ENCODE assay signal across 8 cellular contexts in genomic region chr10:30812018-30812851, GRCh38.
A peak's percentile ranks its signal among the peaks of the same experiment; 100 is the strongest.
DNase-seq lines count a peak whose midpoint lies in the region; ATAC-seq and TF ChIP-seq lines count a peak whose summit lies in the region.

No MANE protein-coding gene starts in this region.

- H3K27ac Mint-ChIP-seq in natural killer cell treated with Interleukin-12 subunit alpha and Interleukin-12 subunit beta and Interleukin-15 and Interleukin-18, amount 100 ng/mL, for 72 hours, result no peak overlapping the region

- H3K4me1 Mint-ChIP-seq in natural killer cell treated with Interleukin-12 subunit alpha and Interleukin-12 subunit beta and Interleukin-15 and Interleukin-18, amount 100 ng/mL, for 72 hours (ENCODE audit: low read depth in 2 of 2), result peaks cover 0 to 17% of the 10 kb centered on the region in 2 donors

- H3K79me2 ChIP-seq in mammary epithelial cell (ENCODE audit: insufficient read depth, low read length), result no peaks in the 10 kb centered on the region

- H3K4me1 ChIP-seq in breast epithelium (no peaks in the 10 kb centered on the region), mammary epithelial cell (ENCODE audit: insufficient read depth, low read length) (peaks cover 10% of the 10 kb centered on the region), mucosa of descending colon (ENCODE audit: low read depth) (peaks cover 2% of the 10 kb centered on the region), aorta (ENCODE audit: control insufficient read depth in 1 of 2, insufficient read depth in 2 of 2, low read length in 2 of 2) (peaks cover 6% of the 10 kb centered on the region in 2 donors)

- H3K4me3 ChIP-seq in breast epithelium (peak overlapping the region in 2 of 3 donors; percentile 15 to 41), mammary epithelial cell (replicated peaks in 1 of 3; ENCODE audit: insufficient read depth in 1 of 3, low read depth in 2 of 3, low read length in 3 of 3) (no peak overlapping the region), mucosa of descending colon (no peak overlapping the region), aorta (ENCODE audit: low read length in 2 of 2) (no peak overlapping the region)

- H3K36me3 Mint-ChIP-seq in natural killer cell treated with Interleukin-12 subunit alpha and Interleukin-12 subunit beta and Interleukin-15 and Interleukin-18, amount 100 ng/mL, for 72 hours, result no peaks in the 10 kb centered on the region

- H3K27ac ChIP-seq in breast epithelium, result peak overlapping the region; percentile 61 to 84
- H3K27ac ChIP-seq in mammary epithelial cell (ENCODE audit: insufficient read depth, low read depth, low read length), result no peak overlapping the region
- peak overlapping the region; percentile 26 for H3K27ac ChIP-seq in caudate nucleus (ENCODE audit: low read depth, low read length)
- H3K27ac ChIP-seq in aorta (ENCODE audit: low read depth in 1 of 2, low read length in 2 of 2), result peak overlapping the region; percentile 30 to 85

- no peak overlapping the region for H3K9ac ChIP-seq in mammary epithelial cell (ENCODE audit: insufficient read depth, low read length)

- no peaks in the 10 kb centered on the region for H3K36me3 ChIP-seq in breast epithelium
- no peaks in the 10 kb centered on the region for H3K36me3 ChIP-seq in mammary epithelial cell (ENCODE audit: insufficient read depth, low read length)
- H3K36me3 ChIP-seq in mucosa of descending colon (ENCODE audit: low read depth), result no peaks in the 10 kb centered on the region
- H3K36me3 ChIP-seq in aorta (ENCODE audit: control insufficient read depth in 1 of 2, insufficient read depth in 2 of 2, low read length in 1 of 2), result no peaks in the 10 kb centered on the region

- H4K20me1 ChIP-seq in mammary epithelial cell (ENCODE audit: insufficient read depth, low read length), result no peaks in the 10 kb centered on the region

- ATAC-seq in mucosa of descending colon (peak; percentile 50), aorta (ENCODE audit: low FRiP score) (peak; percentile 83)
- no peak for ATAC-seq in natural killer cell treated with Interleukin-12 subunit alpha and Interleukin-12 subunit beta and Interleukin-15 and Interleukin-18, amount 100 ng/mL, for 72 hours

- CTCF ChIA-PET in mammary epithelial cell (lab: Charles Lee; ENCODE audit: low non-redundant PET), result no interaction called here

- H3K9me3 ChIP-seq in breast epithelium (no peaks in the 10 kb centered on the region), mammary epithelial cell (replicated peaks; ENCODE audit: insufficient read depth, low read length) (no peaks in the 10 kb centered on the region), mucosa of descending colon (no peaks in the 10 kb centered on the region), aorta (ENCODE audit: control insufficient read depth, low read length) (no peaks in the 10 kb centered on the region)

- no TSS peak for BruUV-seq in mammary epithelial cell (replicated peaks; lab: Mats Ljungman, UMichigan)

- intact Hi-C loops in breast epithelium (cut with DNase I; ENCODE audit: low total_unique reads), result no loop called here
- intact Hi-C loops in mammary epithelial cell (cut with micrococcal nuclease), result no loop called here
- intact Hi-C loops in mucosa of descending colon (cut with DNase I, micrococcal nuclease), result no loop called here
- intact Hi-C loops in aorta (cut with DNase I), result loop anchor here in 1 of 2 donors (10.0 kb wide), 1 partner anchor 163 kb away; no protein-coding TSS in a partner anchor

- 72% methylated on average over 12 of the region's 16 CpGs for WGBS in mammary epithelial cell (ENCODE audit: low coverage, missing lambda C conversion rate)
- 3 to 5% methylated on average over 16 of the region's 16 CpGs for WGBS in aorta, 2 donors

- no peak overlapping the region for H3K4me2 ChIP-seq in mammary epithelial cell (ENCODE audit: insufficient read depth, low read depth, low read length)

- dilution Hi-C loops in mammary epithelial cell (cut with HindIII; ENCODE audit: low sequenced_read_pairs), result no loop called here

- TF ChIP-seq CTCF in breast epithelium (IDR thresholded peaks at IDR 0.05), result no peak
- TF ChIP-seq CTCF in mammary epithelial cell (conservative IDR thresholded peaks at IDR 0.05 in 1 of 2, IDR thresholded peaks at IDR 0.05 in 1 of 2; ENCODE audit: extremely low read depth in 1 of 2, insufficient read depth in 1 of 2, low read depth in 1 of 2, low read length in 2 of 2), result no peak
- no peak for TF ChIP-seq CTCF in mucosa of descending colon (IDR thresholded peaks at IDR 0.05)

- in situ Hi-C loops in mammary epithelial cell (cut with MboI; ENCODE audit: low sequenced_read_pairs in 2 of 2), result no loop called here

- H3K9me3 Mint-ChIP-seq in natural killer cell treated with Interleukin-12 subunit alpha and Interleukin-12 subunit beta and Interleukin-15 and Interleukin-18, amount 100 ng/mL, for 72 hours, result no peaks in the 10 kb centered on the region

- no peak for TF ChIP-seq POLR2A in breast epithelium (IDR thresholded peaks at IDR 0.05)

- H3K27me3 Mint-ChIP-seq in natural killer cell treated with Interleukin-12 subunit alpha and Interleukin-12 subunit beta and Interleukin-15 and Interleukin-18, amount 100 ng/mL, for 72 hours, result peaks cover 0 to 2% of the 10 kb centered on the region in 2 donors

- H3K27me3 ChIP-seq in breast epithelium (no peaks in the 10 kb centered on the region), mammary epithelial cell (ENCODE audit: insufficient read depth, low read length) (no peaks in the 10 kb centered on the region), aorta (ENCODE audit: control insufficient read depth in 1 of 2, insufficient read depth in 2 of 2, low read length in 1 of 2) (no peaks in the 10 kb centered on the region)

- peak in 1 of 2 donors; percentile 21 for DNase-seq in breast epithelium (ENCODE audit: low spot score in 2 of 2)
- DNase-seq in mammary epithelial cell, result no peak
- DNase-seq in caudate nucleus (lab: John Stamatoyannopoulos, UW), result peak in 13 of 61 donors; percentile 5 to 62 (median 19)
- peak in 1 of 3 donors; percentile 40 for DNase-seq in mucosa of descending colon
- peak in 1 of 2 donors; percentile 60 for DNase-seq in aorta
- DNase-seq in SIG-M5 treated with dmso at 0.1 percent for 504 hours (lab: John Stamatoyannopoulos, UW; ENCODE audit: unreplicated experiment), result no peak
- DNase-seq in natural killer cell treated with Interleukin-12 subunit alpha and Interleukin-12 subunit beta and Interleukin-15 and Interleukin-18, amount 100 ng/mL, for 72 hours (ENCODE audit: low spot score), result no peak
- no peak for DNase-seq in SIG-M5 (lab: John Stamatoyannopoulos, UW)

- H3K4me3 Mint-ChIP-seq in natural killer cell treated with Interleukin-12 subunit alpha and Interleukin-12 subunit beta and Interleukin-15 and Interleukin-18, amount 100 ng/mL, for 72 hours, result no peak overlapping the region

- no peak overlapping the region for H2AFZ ChIP-seq in mammary epithelial cell (ENCODE audit: low read depth, low read length)

Comparison
In these comparisons a context has a peak if more than half of its experiments do, and no peak if none do; other contexts are left out.
1. H3K4me3 ChIP-seq: peak in breast epithelium (2 of 3); none in mammary epithelial cell (0 of 3), mucosa of descending colon (single experiment) and aorta (0 of 2).
2. ATAC-seq: peak in mucosa of descending colon (single experiment) and aorta (single experiment); none in natural killer cell treated with Interleukin-12 subunit alpha and Interleukin-12 subunit beta and Interleukin-15 and Interleukin-18, amount 100 ng/mL, for 72 hours (0 of 2).